In genomic region chr5:43609752-43610151, GRCh38 we compare ENCODE assay signal across 10 cellular contexts. TPM values are rescaled to one million over a fixed set of nuclear protein-coding genes. Genes with fewer than 3 reads are reported as not detected.
DNase-seq lines count a peak whose midpoint lies in the region; ATAC-seq and TF ChIP-seq lines count a peak whose summit lies in the region.
"Had no signal": no experiment of that assay in that cellular context is flagged by ENCODE, and none has a peak within 500 bp of the region (broad histone marks: within the 10 kb centered on the region; RNA-seq: fewer than 3 reads in every experiment).

No MANE protein-coding gene starts in this region.

- H3K9ac ChIP-seq in PC-3 (ENCODE audit: low read length) = no peak overlapping the region
- H3K9ac ChIP-seq: BLaER1 had no signal

- peak overlapping the region in 3 of 6 donors; percentile 17 to 65 (median 30) for H3K27ac Mint-ChIP-seq in naive B cell
- H3K27ac Mint-ChIP-seq in CD14-positive monocyte = peak overlapping the region in 2 of 7 donors; percentile 15 to 35

- CTCF ChIA-PET in PC-3 (lab: Charles Lee) = no interaction called here

- intact Hi-C loops in PC-3 (cut with micrococcal nuclease) (no loop called here), CD14-positive monocyte (cut with micrococcal nuclease) (no loop called here)

- H3K79me2 ChIP-seq in PC-3 (ENCODE audit: low read length) = no peaks in the 10 kb centered on the region

- no TSS peak for BruUV-seq in PC-3 (replicated peaks; lab: Mats Ljungman, UMichigan)

- H3K4me1 Mint-ChIP-seq in naive B cell = peaks cover 21 to 33% (median 31%) of the 10 kb centered on the region in 3 donors
- H3K4me1 Mint-ChIP-seq in CD14-positive monocyte = peaks cover 3% of the 10 kb centered on the region

- peaks cover 16% of the 10 kb centered on the region in 2 donors for H3K36me3 Mint-ChIP-seq in naive B cell
- H3K36me3 Mint-ChIP-seq in CD14-positive monocyte = peaks cover 49 to 79% of the 10 kb centered on the region in 2 donors

- no peaks in the 10 kb centered on the region for H3K9me3 Mint-ChIP-seq in naive B cell
- peaks cover 0 to 2% (median 2%) of the 10 kb centered on the region in 7 donors for H3K9me3 Mint-ChIP-seq in CD14-positive monocyte

- no peaks in the 10 kb centered on the region for H3K9me2 ChIP-seq in PC-3 (replicated peaks; ENCODE audit: low read length)

- H3K27me3 ChIP-seq in PC-3 (ENCODE audit: low read length) = no peaks in the 10 kb centered on the region
- H3K27me3 ChIP-seq: BLaER1 had no signal

- no peak overlapping the region for H3K27ac ChIP-seq in PC-3 (ENCODE audit: low read length)
- H3K27ac ChIP-seq: BLaER1, thoracic aorta had no signal

- H4K20me1 ChIP-seq in PC-3 (ENCODE audit: low read length) = no peaks in the 10 kb centered on the region

- ATAC-seq in PC-3 (peak; percentile 49), naive B cell (ENCODE audit: low read depth in 2 of 2) (peak; percentile 32 to 43)

- H3K36me3 ChIP-seq in PC-3 (ENCODE audit: low read depth, low read length) = peaks cover 4% of the 10 kb centered on the region; the same call in 1 of the 2 replicates

- no peaks in the 10 kb centered on the region for H3F3A ChIP-seq in PC-3 (ENCODE audit: low read length, unreplicated experiment)

- peak; percentile 1 for DNase-seq in NCI-H1694 treated with DMSO at 0.1 percent for 48 hours (lab: John Stamatoyannopoulos, UW)
- no peak for DNase-seq in NCI-H1694 (lab: John Stamatoyannopoulos, UW)
- DNase-seq in HFF-Myc (ENCODE audit: extremely low read depth, low read depth) = no peak
- DNase-seq in PC-3 = peak; percentile 30
- DNase-seq in naive B cell = no peak
- no peak for DNase-seq in SKM-1 (lab: John Stamatoyannopoulos, UW; ENCODE audit: unreplicated experiment)
- no peak for DNase-seq in CD14-positive monocyte (ENCODE audit: low spot score)
- DNase-seq in GF-D8 (lab: John Stamatoyannopoulos, UW) = no peak

- no peaks in the 10 kb centered on the region for H3K4me1 ChIP-seq in PC-3 (ENCODE audit: insufficient read depth, low read length)

- H3K4me2 ChIP-seq in PC-3 (ENCODE audit: low read length) = no peak overlapping the region
- H3K4me2 ChIP-seq: BLaER1 had no signal

- no peaks in the 10 kb centered on the region for H3K27me3 Mint-ChIP-seq in naive B cell
- H3K27me3 Mint-ChIP-seq in CD14-positive monocyte (ENCODE audit: low read depth in 3 of 3) = peaks cover 0 to 3% (median 0%) of the 10 kb centered on the region in 3 donors

- no peak overlapping the region for H2AFZ ChIP-seq in PC-3 (ENCODE audit: low read length)

- H3K4me3 Mint-ChIP-seq in naive B cell (no peak overlapping the region), CD14-positive monocyte (no peak overlapping the region)

- POLR2A ChIA-PET in PC-3 (lab: Charles Lee; ENCODE audit: unreplicated experiment) = no interaction called here

- TF ChIP-seq CTCF in HFF-Myc (IDR thresholded peaks at IDR 0.05; ENCODE audit: low read depth, low read length, missing control alignments) (peak; percentile 12), PC-3 (conservative IDR thresholded peaks at IDR 0.05; ENCODE audit: low read depth, low read length) (peak; percentile 62), CD14-positive monocyte (IDR thresholded peaks at IDR 0.05) (no peak)

- no peak overlapping the region for H3K4me3 ChIP-seq in HFF-Myc (replicated peaks; ENCODE audit: low read depth, low read length)
- no peak overlapping the region for H3K4me3 ChIP-seq in PC-3 (ENCODE audit: low read length)
- H3K4me3 ChIP-seq: BLaER1, thoracic aorta had no signal

- no peaks in the 10 kb centered on the region for H3K9me3 ChIP-seq in PC-3 (ENCODE audit: low read length)
- H3K9me3 ChIP-seq: BLaER1, thoracic aorta had no signal

RNA-seq across cellular contexts. Expression of gene NNT, which starts 6.8 kb away (rescaled TPM):
- total RNA-seq in PC-3 (2014; rRNA removed) = 15.1 and 15.6 TPM in 2 replicates
- 10 to 100 TPM; 41.8 to 60.7 (median 45.8) TPM for polyA plus RNA-seq in naive B cell (ENCODE audit: low read depth in 6 of 6)
- 10 to 100 TPM; 41.2 to 47.2 TPM for polyA plus RNA-seq in CD14-positive monocyte

RNA-seq across cellular contexts. Expression of gene PAIP1, which starts 52.9 kb away (rescaled TPM):
- total RNA-seq in PC-3 (2014; rRNA removed) = 117 and 142 TPM in 2 replicates
- polyA plus RNA-seq in naive B cell (ENCODE audit: low read depth in 6 of 6) (10 to 100 TPM; 42.2 to 73.4 (median 50.0) TPM), CD14-positive monocyte (10 to 100 TPM; 41.0 to 49.2 TPM)

Comparison
In these comparisons a context has a peak if more than half of its experiments do, and no peak if none do; other contexts are left out.
1. DNase-seq: peak in NCI-H1694 treated with DMSO at 0.1 percent for 48 hours (single experiment) and PC-3 (single experiment); none in NCI-H1694 (single experiment), HFF-Myc (single experiment), naive B cell (single experiment), SKM-1 (single experiment), CD14-positive monocyte (single experiment) and GF-D8 (single experiment).